21 cellular contexts compared by ENCODE assay signal in genomic region chr9:108161520-108161919, GRCh38.
"Had no signal": no experiment of that assay in that cellular context is flagged by ENCODE, and none has a peak within 500 bp of the region (broad histone marks: within the 10 kb centered on the region; RNA-seq: fewer than 3 reads in every experiment).

No MANE protein-coding gene starts in this region.

- H3K4me1 ChIP-seq: gastrocnemius medialis, tibial artery, upper lobe of left lung, uterus had no signal

- H3K4me1 Mint-ChIP-seq: immature natural killer cell; natural killer cell; stimulated activated memory B cell treated with anti-CD40 and anti-IgM and Interleukin-4, amounts not matched to agents 10 μg/mL and 1 μg/mL and 100 μg/mL, for 72 hours had no signal

- H3K4me3 ChIP-seq: gastrocnemius medialis, pancreas, tibial artery, upper lobe of left lung, uterus had no signal

- DNase-seq: cortex of kidney; effector memory CD4-positive, alpha-beta T cell; gastrocnemius medialis; glutamatergic neuron; immature natural killer cell; left ventricle myocardium superior; mammary epithelial cell; natural killer cell; nucleus accumbens; pancreas; right cardiac atrium; stimulated activated CD4-positive, alpha-beta T cell treated with anti-CD3 and anti-CD28 coated beads, Interleukin-15, amount 100 ng/mL, for 24 hours; stimulated activated CD4-positive, alpha-beta T cell treated with anti-CD3 and anti-CD28 coated beads, Interleukin-1b, Interleukin-23, amount 100 ng/mL, for 48 hours; stimulated activated CD4-positive, alpha-beta T cell treated with anti-CD3 and anti-CD28 coated beads, Interleukin-4, amount 100 ng/mL, for 24 hours; tibial artery; upper lobe of left lung; uterus had no signal

- H3K36me3 ChIP-seq: gastrocnemius medialis, pancreas, tibial artery, upper lobe of left lung, uterus had no signal

- H3K27me3 ChIP-seq: pancreas, tibial artery, upper lobe of left lung, uterus had no signal

- H3K27ac Mint-ChIP-seq: immature natural killer cell; natural killer cell; progenitor cell of endocrine pancreas; stimulated activated memory B cell treated with anti-CD40 and anti-IgM and Interleukin-4, amounts not matched to agents 10 μg/mL and 1 μg/mL and 100 μg/mL, for 72 hours; stimulated activated naive CD8-positive, alpha-beta T cell treated with anti-CD3 and anti-CD28 coated beads, Interleukin-15, Interleukin-2, amounts not matched to agents 100 ng/mL and 50 ng/mL, for 24 hours had no signal

- ATAC-seq: gastrocnemius medialis, left ventricle myocardium superior, natural killer cell had no signal

- H3K9me3 ChIP-seq: gastrocnemius medialis, pancreas, tibial artery, upper lobe of left lung, uterus had no signal

- H3K36me3 Mint-ChIP-seq: natural killer cell; stimulated activated memory B cell treated with anti-CD40 and anti-IgM and Interleukin-4, amounts not matched to agents 10 μg/mL and 1 μg/mL and 100 μg/mL, for 72 hours had no signal

- H3K4me3 Mint-ChIP-seq: immature natural killer cell; natural killer cell; neural crest cell; stimulated activated memory B cell treated with anti-CD40 and anti-IgM and Interleukin-4, amounts not matched to agents 10 μg/mL and 1 μg/mL and 100 μg/mL, for 72 hours; stimulated activated naive CD8-positive, alpha-beta T cell treated with anti-CD3 and anti-CD28 coated beads, Interleukin-15, Interleukin-2, amounts not matched to agents 100 ng/mL and 50 ng/mL, for 24 hours had no signal

- H3K27ac ChIP-seq: gastrocnemius medialis, pancreas, tibial artery, upper lobe of left lung, uterus had no signal

- H3K27me3 Mint-ChIP-seq: stimulated activated naive CD8-positive, alpha-beta T cell treated with anti-CD3 and anti-CD28 coated beads, Interleukin-15, Interleukin-2, amounts not matched to agents 100 ng/mL and 50 ng/mL, for 24 hours had no signal
